Comparison of ENCODE assay signal across 16 cellular contexts in genomic region chr3:117752984-117753717, GRCh38.
DNase-seq lines count a peak whose midpoint lies in the region; ATAC-seq, FAIRE-seq and TF ChIP-seq lines count a peak whose summit lies in the region.
"Had no signal": no experiment of that assay in that cellular context is flagged by ENCODE, and none has a peak within 500 bp of the region (broad histone marks: within the 10 kb centered on the region; RNA-seq: fewer than 3 reads in every experiment).

No MANE protein-coding gene starts in this region.

- no peak for TF ChIP-seq CTCF in PC-3 (conservative IDR thresholded peaks at IDR 0.05; ENCODE audit: low read depth, low read length)
- TF ChIP-seq CTCF in fibroblast of lung (conservative IDR thresholded peaks at IDR 0.05 in 1 of 2, IDR thresholded peaks at IDR 0.05 in 1 of 2; ENCODE audit: low read depth in 1 of 2, low read length in 2 of 2), result no peak
- TF ChIP-seq CTCF in D721Med (IDR thresholded peaks at IDR 0.05; ENCODE audit: insufficient read depth, missing control alignments), result no peak

- intact Hi-C loops in PC-3 (cut with micrococcal nuclease), result no loop called here

- ATAC-seq in GM21717 (IDR thresholded peaks at IDR 0.05; ENCODE audit: unreplicated experiment) (peak; percentile 64), PC-3 (no peak)
- ATAC-seq: body of pancreas had no signal

- H3K9me3 ChIP-seq in PC-3 (ENCODE audit: low read length) (peaks cover 14% of the 10 kb centered on the region; the same call in 1 of the 2 replicates), fibroblast of lung (ENCODE audit: control insufficient read depth, insufficient read depth, low read depth, low read length) (no peaks in the 10 kb centered on the region)
- H3K9me3 ChIP-seq: body of pancreas, MG63 had no signal

- H3K79me2 ChIP-seq in PC-3 (ENCODE audit: low read length), result no peaks in the 10 kb centered on the region
- H3K79me2 ChIP-seq in fibroblast of lung (ENCODE audit: control insufficient read depth, insufficient read depth, low read length), result no peaks in the 10 kb centered on the region

- no TSS peak for BruUV-seq in PC-3 (replicated peaks; lab: Mats Ljungman, UMichigan)

- CTCF ChIA-PET in PC-3 (lab: Charles Lee), result no interaction called here

- no peaks in the 10 kb centered on the region for H3K27me3 ChIP-seq in PC-3 (ENCODE audit: low read length)
- H3K27me3 ChIP-seq in fibroblast of lung (ENCODE audit: control insufficient read depth, insufficient read depth, low read length), result no peaks in the 10 kb centered on the region
- H3K27me3 ChIP-seq: BLaER1 treated with 17β-estradiol and CSF1 and Interleukin-3, amounts not matched to agents 10 nM and 100 nM; body of pancreas; MG63 had no signal

- no peak overlapping the region for H2AFZ ChIP-seq in PC-3 (ENCODE audit: low read length)
- no peak overlapping the region for H2AFZ ChIP-seq in fibroblast of lung (ENCODE audit: low read length)

- DNase-seq in AG08395 (ENCODE audit: low spot score) (peak; percentile 9), PC-3 (peak; percentile 21), fibroblast of lung (ENCODE audit: low read depth in 2 of 2) (peak; percentile 66 to 80), T-helper 1 cell (no peak), D721Med (ENCODE audit: insufficient read length, low spot score) (no peak), SW480 (ENCODE audit: low spot score) (no peak)
- DNase-seq in activated effector memory CD4-positive, alpha-beta T cell treated with Interleukin-2 at 50 U/mL for 16 hours, result no peak
- DNase-seq: activated CD8-positive, alpha-beta memory T cell treated with anti-CD3 and anti-CD28 coated beads for 24 hours; body of pancreas; kidney; MG63; NCI-H2171; posterior cingulate gyrus had no signal

- no peaks in the 10 kb centered on the region for H3K4me1 ChIP-seq in PC-3 (ENCODE audit: insufficient read depth, low read length)
- H3K4me1 ChIP-seq in fibroblast of lung (ENCODE audit: control insufficient read depth, extremely low read depth, insufficient read depth, low read length), result no peaks in the 10 kb centered on the region
- H3K4me1 ChIP-seq: BLaER1 treated with 17β-estradiol and CSF1 and Interleukin-3, amounts not matched to agents 10 nM and 100 nM; body of pancreas had no signal

- H3K4me2 ChIP-seq in PC-3 (ENCODE audit: low read length) (no peak overlapping the region), fibroblast of lung (ENCODE audit: extremely low read depth, insufficient read depth, low read length) (no peak overlapping the region)
- H3K4me2 ChIP-seq: BLaER1 treated with 17β-estradiol and CSF1 and Interleukin-3, amounts not matched to agents 10 nM and 100 nM had no signal

- H4K20me1 ChIP-seq in PC-3 (ENCODE audit: low read length) (no peaks in the 10 kb centered on the region), fibroblast of lung (ENCODE audit: control insufficient read depth, extremely low read depth, insufficient read depth, low read length) (no peaks in the 10 kb centered on the region)
- H4K20me1 ChIP-seq: BLaER1 treated with 17β-estradiol and CSF1 and Interleukin-3, amounts not matched to agents 10 nM and 100 nM had no signal

- H3K9me2 ChIP-seq in PC-3 (replicated peaks; ENCODE audit: low read length), result no peaks in the 10 kb centered on the region

- no peak for FAIRE-seq in D721Med (lab: Jason Lieb, UNC)
- FAIRE-seq: kidney had no signal

- H3F3A ChIP-seq in PC-3 (ENCODE audit: low read length, unreplicated experiment), result no peaks in the 10 kb centered on the region

- H3K36me3 ChIP-seq in PC-3 (ENCODE audit: low read depth, low read length) (no peaks in the 10 kb centered on the region), fibroblast of lung (ENCODE audit: control insufficient read depth, insufficient read depth, low read length) (no peaks in the 10 kb centered on the region)
- H3K36me3 ChIP-seq: BLaER1 treated with 17β-estradiol and CSF1 and Interleukin-3, amounts not matched to agents 10 nM and 100 nM; MG63 had no signal

- POLR2A ChIA-PET in PC-3 (lab: Charles Lee; ENCODE audit: unreplicated experiment), result no interaction called here

- H3K4me3 ChIP-seq in PC-3 (ENCODE audit: low read length) (no peak overlapping the region), fibroblast of lung (replicated peaks in 1 of 4; ENCODE audit: control extremely low read depth in 1 of 4, insufficient read depth in 1 of 4, low read depth in 3 of 4, low read length in 4 of 4) (no peak overlapping the region)
- H3K4me3 ChIP-seq: BLaER1 treated with 17β-estradiol and CSF1 and Interleukin-3, amounts not matched to agents 10 nM and 100 nM; body of pancreas; MG63 had no signal

- H3K9ac ChIP-seq in PC-3 (ENCODE audit: low read length), result no peak overlapping the region
- no peak overlapping the region for H3K9ac ChIP-seq in fibroblast of lung (ENCODE audit: insufficient read depth, low read length)
- H3K9ac ChIP-seq: BLaER1 treated with 17β-estradiol and CSF1 and Interleukin-3, amounts not matched to agents 10 nM and 100 nM had no signal

- H3K27ac ChIP-seq in PC-3 (ENCODE audit: low read length), result no peak overlapping the region
- H3K27ac ChIP-seq in fibroblast of lung (ENCODE audit: insufficient read depth, low read length), result no peak overlapping the region
- H3K27ac ChIP-seq: BLaER1 treated with 17β-estradiol and CSF1 and Interleukin-3, amounts not matched to agents 10 nM and 100 nM; body of pancreas; VCaP had no signal

Comparison
In these comparisons a context has a peak if more than half of its experiments do, and no peak if none do; other contexts are left out.
1. DNase-seq: peak in AG08395 (single experiment), PC-3 (single experiment) and fibroblast of lung (2 of 2); none in activated effector memory CD4-positive, alpha-beta T cell treated with Interleukin-2 at 50 U/mL for 16 hours (single experiment), T-helper 1 cell (0 of 5), D721Med (single experiment) and SW480 (single experiment).